Comparison of ENCODE assay signal across 1 cellular context in the genomic region with DNA sequence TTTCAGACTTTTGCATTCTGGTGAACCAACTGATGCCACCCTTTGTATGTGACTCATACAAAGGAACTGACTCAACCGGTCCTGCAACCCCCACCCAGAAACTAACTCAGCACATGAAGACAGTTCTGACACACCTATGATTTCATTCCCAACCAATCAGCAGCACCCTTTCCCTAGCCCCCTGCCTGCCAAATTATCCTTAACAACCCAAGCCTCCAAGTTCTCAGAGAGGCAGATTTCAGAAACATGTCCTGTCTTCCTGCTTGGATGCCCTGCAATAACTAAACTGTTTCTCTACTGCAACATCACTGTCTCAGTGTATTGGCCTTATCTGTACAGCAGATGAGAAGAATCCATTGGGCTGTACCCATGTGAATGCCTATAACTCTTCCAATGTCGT.
TF ChIP-seq lines count a peak whose summit lies in the region.

No MANE protein-coding gene starts in this region.

TF ChIP-seq in GM23338, 12 proteins besides CTCF, POLR2A, EP300 and RAD21 (continued from another document):
- TF ChIP-seq, protein P1, sequence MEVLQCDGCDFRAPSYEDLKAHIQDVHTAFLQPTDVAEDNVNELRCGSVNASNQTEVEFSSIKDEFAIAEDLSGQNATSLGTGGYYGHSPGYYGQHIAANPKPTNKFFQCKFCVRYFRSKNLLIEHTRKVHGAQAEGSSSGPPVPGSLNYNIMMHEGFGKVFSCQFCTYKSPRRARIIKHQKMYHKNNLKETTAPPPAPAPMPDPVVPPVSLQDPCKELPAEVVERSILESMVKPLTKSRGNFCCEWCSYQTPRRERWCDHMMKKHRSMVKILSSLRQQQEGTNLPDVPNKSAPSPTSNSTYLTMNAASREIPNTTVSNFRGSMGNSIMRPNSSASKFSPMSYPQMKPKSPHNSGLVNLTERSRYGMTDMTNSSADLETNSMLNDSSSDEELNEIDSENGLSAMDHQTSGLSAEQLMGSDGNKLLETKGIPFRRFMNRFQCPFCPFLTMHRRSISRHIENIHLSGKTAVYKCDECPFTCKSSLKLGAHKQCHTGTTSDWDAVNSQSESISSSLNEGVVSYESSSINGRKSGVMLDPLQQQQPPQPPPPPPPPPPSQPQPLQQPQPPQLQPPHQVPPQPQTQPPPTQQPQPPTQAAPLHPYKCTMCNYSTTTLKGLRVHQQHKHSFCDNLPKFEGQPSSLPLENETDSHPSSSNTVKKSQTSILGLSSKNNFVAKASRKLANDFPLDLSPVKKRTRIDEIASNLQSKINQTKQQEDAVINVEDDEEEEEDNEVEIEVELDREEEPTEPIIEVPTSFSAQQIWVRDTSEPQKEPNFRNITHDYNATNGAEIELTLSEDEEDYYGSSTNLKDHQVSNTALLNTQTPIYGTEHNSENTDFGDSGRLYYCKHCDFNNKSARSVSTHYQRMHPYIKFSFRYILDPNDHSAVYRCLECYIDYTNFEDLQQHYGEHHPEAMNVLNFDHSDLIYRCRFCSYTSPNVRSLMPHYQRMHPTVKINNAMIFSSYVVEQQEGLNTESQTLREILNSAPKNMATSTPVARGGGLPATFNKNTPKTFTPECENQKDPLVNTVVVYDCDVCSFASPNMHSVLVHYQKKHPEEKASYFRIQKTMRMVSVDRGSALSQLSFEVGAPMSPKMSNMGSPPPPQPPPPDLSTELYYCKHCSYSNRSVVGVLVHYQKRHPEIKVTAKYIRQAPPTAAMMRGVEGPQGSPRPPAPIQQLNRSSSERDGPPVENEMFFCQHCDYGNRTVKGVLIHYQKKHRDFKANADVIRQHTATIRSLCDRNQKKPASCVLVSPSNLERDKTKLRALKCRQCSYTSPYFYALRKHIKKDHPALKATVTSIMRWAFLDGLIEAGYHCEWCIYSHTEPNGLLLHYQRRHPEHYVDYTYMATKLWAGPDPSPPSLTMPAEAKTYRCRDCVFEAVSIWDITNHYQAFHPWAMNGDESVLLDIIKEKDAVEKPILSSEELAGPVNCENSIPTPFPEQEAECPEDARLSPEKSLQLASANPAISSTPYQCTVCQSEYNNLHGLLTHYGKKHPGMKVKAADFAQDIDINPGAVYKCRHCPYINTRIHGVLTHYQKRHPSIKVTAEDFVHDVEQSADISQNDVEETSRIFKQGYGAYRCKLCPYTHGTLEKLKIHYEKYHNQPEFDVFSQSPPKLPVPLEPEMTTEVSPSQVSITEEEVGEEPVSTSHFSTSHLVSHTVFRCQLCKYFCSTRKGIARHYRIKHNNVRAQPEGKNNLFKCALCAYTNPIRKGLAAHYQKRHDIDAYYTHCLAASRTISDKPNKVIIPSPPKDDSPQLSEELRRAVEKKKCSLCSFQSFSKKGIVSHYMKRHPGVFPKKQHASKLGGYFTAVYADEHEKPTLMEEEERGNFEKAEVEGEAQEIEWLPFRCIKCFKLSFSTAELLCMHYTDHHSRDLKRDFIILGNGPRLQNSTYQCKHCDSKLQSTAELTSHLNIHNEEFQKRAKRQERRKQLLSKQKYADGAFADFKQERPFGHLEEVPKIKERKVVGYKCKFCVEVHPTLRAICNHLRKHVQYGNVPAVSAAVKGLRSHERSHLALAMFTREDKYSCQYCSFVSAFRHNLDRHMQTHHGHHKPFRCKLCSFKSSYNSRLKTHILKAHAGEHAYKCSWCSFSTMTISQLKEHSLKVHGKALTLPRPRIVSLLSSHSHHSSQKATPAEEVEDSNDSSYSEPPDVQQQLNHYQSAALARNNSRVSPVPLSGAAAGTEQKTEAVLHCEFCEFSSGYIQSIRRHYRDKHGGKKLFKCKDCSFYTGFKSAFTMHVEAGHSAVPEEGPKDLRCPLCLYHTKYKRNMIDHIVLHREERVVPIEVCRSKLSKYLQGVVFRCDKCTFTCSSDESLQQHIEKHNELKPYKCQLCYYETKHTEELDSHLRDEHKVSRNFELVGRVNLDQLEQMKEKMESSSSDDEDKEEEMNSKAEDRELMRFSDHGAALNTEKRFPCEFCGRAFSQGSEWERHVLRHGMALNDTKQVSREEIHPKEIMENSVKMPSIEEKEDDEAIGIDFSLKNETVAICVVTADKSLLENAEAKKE (CRISPR knock-in tag; IDR thresholded peaks at IDR 0.05), result no peak
- no peak for TF ChIP-seq ZNF114 (CRISPR knock-in tag; IDR thresholded peaks at IDR 0.05)
- no peak for TF ChIP-seq NANOG (IDR thresholded peaks at IDR 0.05; ENCODE audit: borderline replicate concordance)
- TF ChIP-seq, protein P2, sequence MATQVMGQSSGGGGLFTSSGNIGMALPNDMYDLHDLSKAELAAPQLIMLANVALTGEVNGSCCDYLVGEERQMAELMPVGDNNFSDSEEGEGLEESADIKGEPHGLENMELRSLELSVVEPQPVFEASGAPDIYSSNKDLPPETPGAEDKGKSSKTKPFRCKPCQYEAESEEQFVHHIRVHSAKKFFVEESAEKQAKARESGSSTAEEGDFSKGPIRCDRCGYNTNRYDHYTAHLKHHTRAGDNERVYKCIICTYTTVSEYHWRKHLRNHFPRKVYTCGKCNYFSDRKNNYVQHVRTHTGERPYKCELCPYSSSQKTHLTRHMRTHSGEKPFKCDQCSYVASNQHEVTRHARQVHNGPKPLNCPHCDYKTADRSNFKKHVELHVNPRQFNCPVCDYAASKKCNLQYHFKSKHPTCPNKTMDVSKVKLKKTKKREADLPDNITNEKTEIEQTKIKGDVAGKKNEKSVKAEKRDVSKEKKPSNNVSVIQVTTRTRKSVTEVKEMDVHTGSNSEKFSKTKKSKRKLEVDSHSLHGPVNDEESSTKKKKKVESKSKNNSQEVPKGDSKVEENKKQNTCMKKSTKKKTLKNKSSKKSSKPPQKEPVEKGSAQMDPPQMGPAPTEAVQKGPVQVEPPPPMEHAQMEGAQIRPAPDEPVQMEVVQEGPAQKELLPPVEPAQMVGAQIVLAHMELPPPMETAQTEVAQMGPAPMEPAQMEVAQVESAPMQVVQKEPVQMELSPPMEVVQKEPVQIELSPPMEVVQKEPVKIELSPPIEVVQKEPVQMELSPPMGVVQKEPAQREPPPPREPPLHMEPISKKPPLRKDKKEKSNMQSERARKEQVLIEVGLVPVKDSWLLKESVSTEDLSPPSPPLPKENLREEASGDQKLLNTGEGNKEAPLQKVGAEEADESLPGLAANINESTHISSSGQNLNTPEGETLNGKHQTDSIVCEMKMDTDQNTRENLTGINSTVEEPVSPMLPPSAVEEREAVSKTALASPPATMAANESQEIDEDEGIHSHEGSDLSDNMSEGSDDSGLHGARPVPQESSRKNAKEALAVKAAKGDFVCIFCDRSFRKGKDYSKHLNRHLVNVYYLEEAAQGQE (IDR thresholded peaks at IDR 0.05; ENCODE audit: unreplicated experiment), result no peak
